25 cellular contexts compared by ENCODE assay signal in the genomic region with DNA sequence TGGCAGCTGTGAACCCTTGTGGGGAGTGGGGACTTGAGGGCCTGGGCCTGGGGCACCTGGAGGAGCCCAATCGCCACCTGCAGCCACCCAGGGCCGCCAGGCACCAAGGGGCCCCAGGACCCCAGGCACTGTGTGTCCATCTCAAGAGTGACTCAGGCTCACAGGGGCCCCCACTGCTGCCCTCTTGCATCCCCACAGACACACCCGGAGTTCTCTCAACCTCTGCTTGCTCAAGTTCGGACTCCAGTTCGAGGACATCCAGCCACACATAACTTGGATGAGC.
"Had no signal": no experiment of that assay in that cellular context is flagged by ENCODE, and none has a peak within 500 bp of the region (broad histone marks: within the 10 kb centered on the region; RNA-seq: fewer than 3 reads in every experiment).

No MANE protein-coding gene starts in this region.

- H3K36me3 Mint-ChIP-seq: activated naive CD8-positive, alpha-beta T cell treated with anti-CD3 and anti-CD28 coated beads for 36 hours; IgD-negative memory B cell; T-cell had no signal

- H3K4me1 Mint-ChIP-seq: activated naive CD8-positive, alpha-beta T cell treated with anti-CD3 and anti-CD28 coated beads for 36 hours; T-cell had no signal

- H3K4me3 ChIP-seq: SK-N-MC had no signal

- DNase-seq: activated CD4-positive, alpha-beta T cell treated with anti-CD3 and anti-CD28 coated beads, Interleukin-2, amount 50 U/mL, for 1 hour; activated CD4-positive, CD25-positive, alpha-beta regulatory T cell; activated CD8-positive, alpha-beta memory T cell treated with anti-CD3 and anti-CD28 coated beads, Interleukin-2, amount 50 U/mL, for 4 hours; activated CD8-positive, alpha-beta T cell treated with anti-CD3 and anti-CD28 coated beads for 36 hours; activated naive CD4-positive, alpha-beta T cell treated with Interleukin-2 at 50 U/mL for 16 hours; activated naive CD8-positive, alpha-beta T cell treated with anti-CD3 and anti-CD28 coated beads for 36 hours; activated T-cell treated with anti-CD3 and anti-CD28 coated beads, Interleukin-2, amount 50 U/mL, for 72 hours; KG1; NCI-H1092; NCI-H1417; NCI-H2029; NCI-H2107; NCI-H2171 treated with DMSO at 0.1 percent for 48 hours; NCI-H345; NCI-H510A; NCI-H526 treated with DMSO at 0.1 percent for 48 hours; NCI-H82; T-cell; T-helper 2 cell; T1000 had no signal

- ATAC-seq: activated CD8-positive, alpha-beta T cell treated with anti-CD3 and anti-CD28 coated beads for 36 hours; activated T-cell treated with anti-CD3 and anti-CD28 coated beads, Interleukin-2, amount 50 U/mL, for 72 hours; Right ventricle myocardium inferior; T-cell had no signal

- H3K9me3 Mint-ChIP-seq: activated CD8-positive, alpha-beta T cell treated with anti-CD3 and anti-CD28 coated beads for 36 hours; activated naive CD8-positive, alpha-beta T cell treated with anti-CD3 and anti-CD28 coated beads for 36 hours; activated T-cell treated with anti-CD3 and anti-CD28 coated beads, Interleukin-2, amount 50 U/mL, for 72 hours; activated T-helper 2 cell treated with anti-CD3 and anti-CD28 coated beads, Interferon-gamma antibody, Interleukin-2, Interleukin-4, amounts not matched to agents 10 μg/mL and 5 μg/mL and 100 μg/mL, durations not matched to agents 14 hours and 24 hours and 36 hours; IgD-negative memory B cell; T-cell had no signal

- H3K27ac Mint-ChIP-seq: activated CD8-positive, alpha-beta T cell treated with anti-CD3 and anti-CD28 coated beads for 36 hours; activated naive CD8-positive, alpha-beta T cell treated with anti-CD3 and anti-CD28 coated beads for 36 hours; activated T-cell treated with anti-CD3 and anti-CD28 coated beads, Interleukin-2, amount 50 U/mL, for 72 hours; activated T-helper 2 cell treated with anti-CD3 and anti-CD28 coated beads, Interferon-gamma antibody, Interleukin-2, Interleukin-4, amounts not matched to agents 10 μg/mL and 5 μg/mL and 100 μg/mL, durations not matched to agents 14 hours and 24 hours and 36 hours; IgD-negative memory B cell; T-cell had no signal

- H3K27me3 Mint-ChIP-seq: activated naive CD8-positive, alpha-beta T cell treated with anti-CD3 and anti-CD28 coated beads for 36 hours had no signal

- H3K27ac ChIP-seq: SK-N-MC, VCaP had no signal

- H3K4me3 Mint-ChIP-seq: activated CD8-positive, alpha-beta T cell treated with anti-CD3 and anti-CD28 coated beads for 36 hours; activated naive CD8-positive, alpha-beta T cell treated with anti-CD3 and anti-CD28 coated beads for 36 hours; activated T-cell treated with anti-CD3 and anti-CD28 coated beads, Interleukin-2, amount 50 U/mL, for 72 hours; IgD-negative memory B cell; T-cell had no signal
